In genomic region chr2:44851518-44851917, GRCh38 we compare ENCODE assay signal across 23 cellular contexts.
DNase-seq lines count a peak whose midpoint lies in the region; ATAC-seq, FAIRE-seq and TF ChIP-seq lines count a peak whose summit lies in the region.
"Had no signal": no experiment of that assay in that cellular context is flagged by ENCODE, and none has a peak within 500 bp of the region (broad histone marks: within the 10 kb centered on the region; RNA-seq: fewer than 3 reads in every experiment).

No MANE protein-coding gene starts in this region.

- no peak for DNase-seq in GM12892 (ENCODE audit: insufficient read length)
- no peak for DNase-seq in K562 (ENCODE audit: extremely low read depth in 1 of 4, low spot score in 3 of 4)
- DNase-seq in SKM-1 treated with dmso at 0.1 percent for 144 hours (lab: John Stamatoyannopoulos, UW; ENCODE audit: unreplicated experiment), result no peak
- DNase-seq in WERI-Rb-1, result no peak
- DNase-seq: 8988T; ACHN; BE2C; C1 segment of cervical spinal cord; CD4-positive, alpha-beta memory T cell; CD4-positive, CD25-positive, alpha-beta regulatory T cell; CD8-positive, alpha-beta memory T cell; COR-L47; DMS 273 treated with DMSO at 0.1 percent for 48 hours; DMS153; DMS53; DMS79; DND-41; EL; GDM1 had no signal

- FAIRE-seq in GM12892 (lab: Jason Lieb, UNC), result peak; percentile 40
- no peak for FAIRE-seq in K562 (lab: Jason Lieb, UNC)
- FAIRE-seq: GM12878, GM19239 had no signal

- H3K9ac ChIP-seq in K562 (ENCODE audit: insufficient read depth in 1 of 2, low read depth in 2 of 2, low read length in 2 of 2), result no peak overlapping the region
- H3K9ac ChIP-seq: BLaER1 had no signal

- in situ Hi-C loops in K562 (cut with MboI), result no loop called here

- H2AFZ ChIP-seq in K562 (ENCODE audit: low read depth, low read length), result no peak overlapping the region

- ATAC-seq in K562, result no peak
- ATAC-seq: GM12878 had no signal

- POLR2A ChIA-PET in HEK293 (lab: Yijun Ruan, JAX), result interaction anchor here (0.7 kb wide), 1 partner anchor 16 kb away, joined by 3 read pairs; no protein-coding TSS in a partner anchor
- POLR2A ChIA-PET in K562 (lab: Yijun Ruan, JAX), result no interaction called here

- no TSS peak for BruUV-seq in K562 (replicated peaks; lab: Mats Ljungman, UMichigan)

- H3K36me3 ChIP-seq in HEK293 (ENCODE audit: control insufficient read depth in 2 of 2, insufficient read depth in 1 of 2, low read length in 2 of 2) (no peaks in the 10 kb centered on the region), K562 (ENCODE audit: control insufficient read depth, insufficient read depth, low read length) (no peaks in the 10 kb centered on the region), WERI-Rb-1 (no peaks in the 10 kb centered on the region)
- H3K36me3 ChIP-seq: BE2C, BLaER1 had no signal

- no peak overlapping the region for H3K27ac ChIP-seq in HEK293 (ENCODE audit: extremely low read depth, low read depth, low read length)
- no peak overlapping the region for H3K27ac ChIP-seq in K562 (ENCODE audit: extremely low read depth, low read depth, low read length)
- no peak overlapping the region for H3K27ac ChIP-seq in WERI-Rb-1
- H3K27ac ChIP-seq: BLaER1 had no signal

- intact Hi-C loops in K562 (cut with micrococcal nuclease), result no loop called here

- TF ChIP-seq RAD21 in K562 (CRISPR knock-in tag; conservative IDR thresholded peaks at IDR 0.05 in 1 of 2, IDR thresholded peaks at IDR 0.05 in 1 of 2), result no peak

- no peaks in the 10 kb centered on the region for H3K9me1 ChIP-seq in K562 (ENCODE audit: control insufficient read depth, insufficient read depth, low read length)

- H3K4me3 ChIP-seq in HEK293 (ENCODE audit: low read depth, low read length), result no peak overlapping the region
- no peak overlapping the region for H3K4me3 ChIP-seq in K562
- H3K4me3 ChIP-seq in WERI-Rb-1 (ENCODE audit: low read depth, low read length), result no peak overlapping the region
- H3K4me3 ChIP-seq: BLaER1, GM12878 had no signal

- TF ChIP-seq EP300 in K562 (IDR thresholded peaks at IDR 0.05; ENCODE audit: low read length), result no peak

- H3K9me3 ChIP-seq in HEK293 (ENCODE audit: control insufficient read depth, insufficient read depth, low read depth, low read length) (no peaks in the 10 kb centered on the region), K562 (replicated peaks; ENCODE audit: control insufficient read depth, insufficient read depth, low read depth, low read length) (no peaks in the 10 kb centered on the region), WERI-Rb-1 (ENCODE audit: severe bottlenecking) (no peaks in the 10 kb centered on the region)
- H3K9me3 ChIP-seq: BE2C, BLaER1 had no signal

- TF ChIP-seq POLR2A in GM12892 (IDR thresholded peaks at IDR 0.05; ENCODE audit: low read depth, low read length) (no peak), K562 (conservative IDR thresholded peaks at IDR 0.05) (no peak)

- H3K79me2 ChIP-seq in K562 (ENCODE audit: control insufficient read depth, insufficient read depth, low read length), result no peaks in the 10 kb centered on the region

- CTCF ChIA-PET in HEK293 (lab: Yijun Ruan, JAX), result no interaction called here
- CTCF ChIA-PET in K562 (lab: Yijun Ruan, JAX; ENCODE audit: low intra/inter-chr PET ratio), result no interaction called here

- H3K27me3 ChIP-seq in K562 (ENCODE audit: control insufficient read depth in 2 of 2, insufficient read depth in 2 of 2, low read length in 2 of 2), result no peaks in the 10 kb centered on the region; a peak in 1 of 5 replicates
- H3K27me3 ChIP-seq in WERI-Rb-1 (ENCODE audit: insufficient read depth, low read depth, severe bottlenecking), result no peaks in the 10 kb centered on the region
- H3K27me3 ChIP-seq: BE2C, BLaER1 had no signal

- no peaks in the 10 kb centered on the region for H3K4me1 ChIP-seq in HEK293 (ENCODE audit: control insufficient read depth, insufficient read depth, low read length)
- no peaks in the 10 kb centered on the region for H3K4me1 ChIP-seq in K562 (replicated peaks in 1 of 2; ENCODE audit: control insufficient read depth in 2 of 2, insufficient read depth in 2 of 2, low read length in 2 of 2)
- H3K4me1 ChIP-seq: BE2C, BLaER1 had no signal

- H3K4me2 ChIP-seq in K562 (ENCODE audit: insufficient read depth, low read length), result no peak overlapping the region
- H3K4me2 ChIP-seq: BLaER1 had no signal

- H4K20me1 ChIP-seq in K562 (replicated peaks; ENCODE audit: control insufficient read depth, insufficient read depth, low read length), result no peaks in the 10 kb centered on the region
- H4K20me1 ChIP-seq: BLaER1 had no signal

- TF ChIP-seq CTCF in HEK293 (tag by site-specific recombination; IDR thresholded peaks at IDR 0.05) (no peak), K562 (IDR thresholded peaks at IDR 0.05 in 2 of 3, conservative IDR thresholded peaks at IDR 0.05 in 1 of 3; ENCODE audit: insufficient read depth in 2 of 3, low read depth in 1 of 3, low read length in 3 of 3) (no peak), WERI-Rb-1 (IDR thresholded peaks at IDR 0.05; ENCODE audit: low read depth, low read length) (no peak)

TF ChIP-seq in HEK293, 187 proteins besides CTCF, POLR2A, EP300 and RAD21 (continues in another document):
- TF ChIP-seq ZNF426 (tag by site-specific recombination; IDR thresholded peaks at IDR 0.05) (no peak), ZBTB10 (tag by site-specific recombination; IDR thresholded peaks at IDR 0.05) (no peak), ZNF623 (tag by site-specific recombination; IDR thresholded peaks at IDR 0.05) (no peak), ZBTB8A (tag by site-specific recombination; IDR thresholded peaks at IDR 0.05) (no peak), GLIS1 (tag by site-specific recombination; IDR thresholded peaks at IDR 0.05) (no peak)

TF ChIP-seq in K562, 482 proteins besides CTCF, POLR2A, EP300 and RAD21:
- TF ChIP-seq FOXM1 (IDR thresholded peaks at IDR 0.05; ENCODE audit: low read depth), result no peak
- no peak for TF ChIP-seq FOXM1 (CRISPR knock-in tag; IDR thresholded peaks at IDR 0.05; ENCODE audit: low read depth)
- no peak for TF ChIP-seq ZBTB43 (CRISPR knock-in tag; IDR thresholded peaks at IDR 0.05)
- peak; percentile 33 for TF ChIP-seq RBM25 (IDR thresholded peaks at IDR 0.05; ENCODE audit: low read depth, low read length, severe bottlenecking)
- no peak for TF ChIP-seq POLR2AphosphoS2 (IDR thresholded peaks at IDR 0.05; ENCODE audit: low read length)
- no peak for TF ChIP-seq TAF7 (tag; IDR thresholded peaks at IDR 0.05)
- no peak for TF ChIP-seq ZBTB8A (IDR thresholded peaks at IDR 0.05; ENCODE audit: partially characterized antibody)
- TF ChIP-seq NRF1 (conservative IDR thresholded peaks at IDR 0.05 in 1 of 2, IDR thresholded peaks at IDR 0.05 in 1 of 2), result no peak
- no peak for TF ChIP-seq MYC (IDR thresholded peaks at IDR 0.05; ENCODE audit: low read depth, low read length)
- TF ChIP-seq MYC (CRISPR knock-in tag; IDR thresholded peaks at IDR 0.05; ENCODE audit: borderline replicate concordance, low read depth), result no peak
TF ChIP-seq in K562: peak in this region for 1.
